In the genomic region with DNA sequence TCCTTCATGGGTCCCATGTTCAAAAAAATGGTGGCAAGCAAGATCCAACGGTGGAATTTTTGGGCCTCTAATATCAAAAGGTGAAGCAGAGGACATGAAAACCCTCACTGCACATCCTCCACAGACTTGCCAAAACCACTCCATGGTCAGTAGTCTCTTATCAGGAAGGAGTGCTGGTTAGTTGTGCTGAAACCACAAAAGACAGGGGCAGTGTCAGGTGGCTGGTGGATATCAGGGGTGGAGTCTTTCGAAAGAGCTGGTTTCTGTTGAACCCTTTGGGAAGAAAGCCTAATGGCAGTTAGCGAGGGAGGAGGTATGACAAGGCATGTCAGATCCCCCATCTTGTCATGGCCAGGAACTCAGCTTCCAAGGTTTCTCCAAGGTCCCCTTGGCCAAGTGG, we compare ENCODE assay signal across 7 cellular contexts.
"Had no signal": no experiment of that assay in that cellular context is flagged by ENCODE, and none has a peak within 500 bp of the region (broad histone marks: within the 10 kb centered on the region; RNA-seq: fewer than 3 reads in every experiment).

No MANE protein-coding gene starts in this region.

- H3K9me3 ChIP-seq: HAP-1 had no signal

- ATAC-seq: HCT116 had no signal

- H3K27ac ChIP-seq: GM23248 had no signal

- H3K4me1 ChIP-seq: HAP-1 had no signal

- H3K4me3 Mint-ChIP-seq: HFFc6 had no signal

- H3K9ac ChIP-seq: GM23248 had no signal

- H3K36me3 ChIP-seq: HAP-1 had no signal

- H3K4me3 ChIP-seq: GM23248, HAP-1 had no signal

- H2AFZ ChIP-seq: GM23248 had no signal

- DNase-seq: GM23248, GOT3, H7, HFFc6, IMR-90 had no signal

- H3K27ac Mint-ChIP-seq: HFFc6 had no signal
